Comparison of ENCODE assay signal across 8 cellular contexts in genomic region chr3:138923531-138923994, GRCh38. TPM values are rescaled to one million over a fixed set of nuclear protein-coding genes. Genes with fewer than 3 reads are reported as not detected.
DNase-seq lines count a peak whose midpoint lies in the region; ATAC-seq and TF ChIP-seq lines count a peak whose summit lies in the region.

No MANE protein-coding gene starts in this region.

- no peaks in the 10 kb centered on the region for H3K36me3 ChIP-seq in left ventricle myocardium inferior

- ATAC-seq in HG02623 (IDR thresholded peaks at IDR 0.05; ENCODE audit: unreplicated experiment) = peak; percentile 77
- peak; percentile 78 for ATAC-seq in sciatic nerve

- no peak overlapping the region for H3K27ac ChIP-seq in left ventricle myocardium inferior (replicated peaks)

- no peaks in the 10 kb centered on the region for H3K4me1 ChIP-seq in left ventricle myocardium inferior

- no peaks in the 10 kb centered on the region for H3K9me3 ChIP-seq in left ventricle myocardium inferior (replicated peaks)

- intact Hi-C loops in left ventricle myocardium inferior (cut with micrococcal nuclease) = loop anchor here (5.0 kb wide), 1 partner anchor 326 kb away; no protein-coding TSS in a partner anchor
- intact Hi-C loops in sciatic nerve (cut with DNase I) = no loop called here

- peaks cover 3% of the 10 kb centered on the region for H3K27me3 ChIP-seq in left ventricle myocardium inferior (ENCODE audit: low read depth)

- TF ChIP-seq CTCF in GM12872 (IDR thresholded peaks at IDR 0.05; ENCODE audit: insufficient read depth, low read depth, low read length) (peak; percentile 95), left ventricle myocardium inferior (IDR thresholded peaks at IDR 0.05; ENCODE audit: borderline replicate concordance) (peak; percentile 94)

- no peak overlapping the region for H3K4me3 ChIP-seq in left ventricle myocardium inferior

- peak; percentile 65 for DNase-seq in NCI-H128 (lab: John Stamatoyannopoulos, UW; ENCODE audit: unreplicated experiment)
- peak; percentile 77 for DNase-seq in SW480 (ENCODE audit: low spot score)
- DNase-seq in activated naive CD8-positive, alpha-beta T cell treated with anti-CD3 and anti-CD28 coated beads, Interleukin-2, amount 50 U/mL, for 16 hours (ENCODE audit: low read depth, low spot score) = peak; percentile 77
- peak; percentile 74 for DNase-seq in left ventricle myocardium inferior
- DNase-seq in sciatic nerve (ENCODE audit: low spot score) = peak; percentile 88
- no peak for DNase-seq in cortex of kidney (lab: John Stamatoyannopoulos, UW)

RNA-seq across cellular contexts. Expression of gene FOXL2, which starts 23.4 kb away (rescaled TPM):
- total RNA-seq in left ventricle myocardium inferior = not detected
- total RNA-seq in sciatic nerve = 0.13 TPM

RNA-seq across cellular contexts. Expression of gene FOXL2NB, which starts 23.5 kb away (rescaled TPM):
- total RNA-seq in left ventricle myocardium inferior (not detected), sciatic nerve (not detected)
